ENCODE assay signal across 20 cellular contexts in the genomic region with DNA sequence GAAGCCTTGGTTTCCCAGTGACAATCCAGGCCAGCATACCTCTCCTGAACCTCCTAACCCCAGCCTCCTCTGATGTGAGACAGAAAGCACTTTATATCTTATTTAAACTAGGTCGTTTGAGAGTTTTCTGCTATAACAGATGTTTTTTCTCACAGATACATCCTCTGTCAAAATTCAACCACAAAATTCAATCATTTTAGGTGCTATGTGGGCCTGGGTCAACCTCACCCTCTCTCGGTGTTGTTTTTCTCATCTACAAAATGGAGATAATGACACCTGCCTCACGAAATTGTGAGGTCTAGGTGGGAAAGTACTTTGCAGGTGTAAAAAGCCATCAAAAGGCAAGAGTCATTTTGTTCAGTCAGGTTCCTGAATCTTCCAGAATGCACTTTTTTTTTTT.
"Had no signal": no experiment of that assay in that cellular context is flagged by ENCODE, and none has a peak within 500 bp of the region (broad histone marks: within the 10 kb centered on the region; RNA-seq: fewer than 3 reads in every experiment).

No MANE protein-coding gene starts in this region.

- H3K9ac ChIP-seq: SK-N-SH had no signal

- ATAC-seq: Panc1, PC-3 had no signal

- DNase-seq: KBM-7; MV-4-11; NCI-H1048; NCI-H1105; NCI-H1417; NCI-H1436 treated with DMSO at 0.1 percent for 48 hours; NCI-H1694; NCI-H187 treated with DMSO at 0.1 percent for 48 hours; NCI-H2029 treated with DMSO at 0.1 percent for 48 hours; NCI-H2171 treated with DMSO at 0.1 percent for 48 hours; NCI-H2227 treated with DMSO at 0.1 percent for 48 hours; NCI-H524; NCI-H526 treated with DMSO at 0.1 percent for 48 hours; NCI-H774; NK-92 treated with Interleukin-12 subunit alpha and Interleukin-12 subunit beta, amount 100 ng/mL, for 24 hours; PC-3; SHP77; SK-N-SH had no signal

- H3K9me3 ChIP-seq: SK-N-SH had no signal

- H3K4me2 ChIP-seq: SK-N-SH had no signal

- H3K27ac ChIP-seq: RWPE1 had no signal
